16 cellular contexts compared by ENCODE assay signal in genomic region chr3:19644405-19644804, GRCh38.
DNase-seq lines count a peak whose midpoint lies in the region; ATAC-seq and TF ChIP-seq lines count a peak whose summit lies in the region.
"Had no signal": no experiment of that assay in that cellular context is flagged by ENCODE, and none has a peak within 500 bp of the region (broad histone marks: within the 10 kb centered on the region; RNA-seq: fewer than 3 reads in every experiment).

No MANE protein-coding gene starts in this region.

- no peaks in the 10 kb centered on the region for H3K36me3 ChIP-seq in esophagus muscularis mucosa
- no peaks in the 10 kb centered on the region for H3K36me3 ChIP-seq in mammary epithelial cell (ENCODE audit: insufficient read depth, low read length)
- H3K36me3 ChIP-seq: gastroesophageal sphincter had no signal

- in situ Hi-C loops in mammary epithelial cell (cut with MboI; ENCODE audit: low sequenced_read_pairs in 2 of 2), result no loop called here

- no TSS peak for BruUV-seq in mammary epithelial cell (replicated peaks; lab: Mats Ljungman, UMichigan)

- ATAC-seq in GM18499 (IDR thresholded peaks at IDR 0.05; ENCODE audit: insufficient read depth, unreplicated experiment) (peak; percentile 35), GM21447 (IDR thresholded peaks at IDR 0.05; ENCODE audit: unreplicated experiment) (peak; percentile 75), HG03139 (IDR thresholded peaks at IDR 0.05; ENCODE audit: unreplicated experiment) (peak; percentile 71)
- ATAC-seq: gastroesophageal sphincter had no signal

- CTCF ChIA-PET in mammary epithelial cell (lab: Charles Lee; ENCODE audit: low non-redundant PET), result no interaction called here

- H3K27ac ChIP-seq in esophagus muscularis mucosa (replicated peaks in 1 of 4) (no peak overlapping the region), mammary epithelial cell (ENCODE audit: insufficient read depth, low read depth, low read length) (no peak overlapping the region)
- H3K27ac ChIP-seq: gastroesophageal sphincter had no signal

- H3K9me3 ChIP-seq in esophagus muscularis mucosa (no peaks in the 10 kb centered on the region), mammary epithelial cell (replicated peaks; ENCODE audit: insufficient read depth, low read length) (peaks cover 2% of the 10 kb centered on the region)
- H3K9me3 ChIP-seq: gastroesophageal sphincter had no signal

- DNase-seq in NOMO-1 (lab: John Stamatoyannopoulos, UW; ENCODE audit: unreplicated experiment in 2 of 2) (peak; percentile 22 to 59), esophagus muscularis mucosa (ENCODE audit: extremely low spot score) (no peak), NCI-H2029 treated with DMSO at 0.1 percent for 48 hours (lab: John Stamatoyannopoulos, UW) (no peak), mammary epithelial cell (no peak), CD1c-positive myeloid dendritic cell (ENCODE audit: extremely low spot score) (no peak)
- DNase-seq: activated CD4-positive, alpha-beta T cell treated with anti-CD3 and anti-CD28 coated beads, Interleukin-2, amount 50 U/mL, for 48 hours; activated effector memory CD4-positive, alpha-beta T cell treated with anti-CD3 and anti-CD28 coated beads, Interleukin-2, amount 50 U/mL, for 16 hours; DMS153; effector CD8-positive, alpha-beta T cell; islet precursor cell; KG1; stimulated activated naive CD4-positive, alpha-beta T cell had no signal

- H3K79me2 ChIP-seq in mammary epithelial cell (ENCODE audit: insufficient read depth, low read length), result no peaks in the 10 kb centered on the region

- no peak for TF ChIP-seq POLR2A in esophagus muscularis mucosa (IDR thresholded peaks at IDR 0.05; ENCODE audit: low read depth)

- 58% methylated on average over 2 of the region's 2 CpGs for WGBS in esophagus muscularis mucosa
- WGBS in mammary epithelial cell (ENCODE audit: low coverage, missing lambda C conversion rate), result 50% methylated on average over 2 of the region's 2 CpGs

- TF ChIP-seq EP300 in esophagus muscularis mucosa (IDR thresholded peaks at IDR 0.05), result no peak

- intact Hi-C loops in esophagus muscularis mucosa (cut with DNase I) (no loop called here), mammary epithelial cell (cut with micrococcal nuclease) (no loop called here)

- no peaks in the 10 kb centered on the region for H4K20me1 ChIP-seq in mammary epithelial cell (ENCODE audit: insufficient read depth, low read length)

- H3K4me3 ChIP-seq in esophagus muscularis mucosa (no peak overlapping the region), mammary epithelial cell (replicated peaks in 1 of 3; ENCODE audit: insufficient read depth in 1 of 3, low read depth in 2 of 3, low read length in 3 of 3) (no peak overlapping the region)
- H3K4me3 ChIP-seq: gastroesophageal sphincter had no signal

- H3K4me1 ChIP-seq in esophagus muscularis mucosa (no peaks in the 10 kb centered on the region), mammary epithelial cell (ENCODE audit: insufficient read depth, low read length) (no peaks in the 10 kb centered on the region)
- H3K4me1 ChIP-seq: gastroesophageal sphincter had no signal

- TF ChIP-seq CTCF in esophagus muscularis mucosa (IDR thresholded peaks at IDR 0.05), result no peak
- TF ChIP-seq CTCF in mammary epithelial cell (conservative IDR thresholded peaks at IDR 0.05 in 1 of 2, IDR thresholded peaks at IDR 0.05 in 1 of 2; ENCODE audit: extremely low read depth in 1 of 2, insufficient read depth in 1 of 2, low read depth in 1 of 2, low read length in 2 of 2), result no peak

- dilution Hi-C loops in mammary epithelial cell (cut with HindIII; ENCODE audit: low sequenced_read_pairs), result no loop called here

- H3K27me3 ChIP-seq in esophagus muscularis mucosa (no peaks in the 10 kb centered on the region), mammary epithelial cell (ENCODE audit: insufficient read depth, low read length) (no peaks in the 10 kb centered on the region)
- H3K27me3 ChIP-seq: gastroesophageal sphincter had no signal

- no peak overlapping the region for H2AFZ ChIP-seq in mammary epithelial cell (ENCODE audit: low read depth, low read length)

- H3K4me2 ChIP-seq in mammary epithelial cell (ENCODE audit: insufficient read depth, low read depth, low read length), result no peak overlapping the region

- H3K9ac ChIP-seq in mammary epithelial cell (ENCODE audit: insufficient read depth, low read length), result no peak overlapping the region

Comparison
In these comparisons a context has a peak if more than half of its experiments do, and no peak if none do; other contexts are left out.
1. DNase-seq: peak in NOMO-1 (2 of 2); none in esophagus muscularis mucosa (single experiment), NCI-H2029 treated with DMSO at 0.1 percent for 48 hours (single experiment), mammary epithelial cell (single experiment) and CD1c-positive myeloid dendritic cell (single experiment).
2. Peak in every context shown above with its lines, with median percentiles within 50 percentile points of each other: ATAC-seq.